ENCODE assay signal across 13 cellular contexts in the genomic region with DNA sequence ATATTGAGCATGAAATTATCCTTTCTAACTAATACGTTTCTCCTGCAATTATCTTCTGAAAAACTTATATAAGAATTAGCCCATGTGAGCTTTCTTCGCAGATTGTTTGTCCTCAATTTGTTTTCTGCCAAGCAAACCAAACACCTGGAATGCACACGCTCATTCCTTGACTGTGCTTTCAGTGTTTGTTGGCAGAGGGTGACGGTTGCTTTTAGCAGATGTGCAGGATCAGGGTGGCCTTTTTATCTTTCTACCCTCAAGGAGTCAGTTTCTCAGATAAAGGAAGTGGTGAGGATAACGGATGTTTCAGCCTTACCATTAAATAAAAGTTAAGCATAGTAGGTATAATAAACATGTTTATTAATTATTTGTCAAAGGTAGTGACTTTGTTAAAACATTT.
"Had no signal": no experiment of that assay in that cellular context is flagged by ENCODE, and none has a peak within 500 bp of the region (broad histone marks: within the 10 kb centered on the region; RNA-seq: fewer than 3 reads in every experiment).

No MANE protein-coding gene starts in this region.

- H3K9me3 ChIP-seq: adrenal gland, tibial artery, vagina had no signal

- H3K4me1 ChIP-seq: adrenal gland, tibial artery, vagina had no signal

- DNase-seq: activated CD4-positive, alpha-beta T cell treated with anti-CD3 and anti-CD28 coated beads, Interleukin-2, amount 10 ng/mL, durations not matched to agents 7 days and 5 days; activated naive CD4-positive, alpha-beta T cell treated with anti-CD3 and anti-CD28 coated beads, Interleukin-2, amount 50 U/mL, for 16 hours; activated T-cell treated with anti-CD3 and anti-CD28 coated beads, Interleukin-2, amount 50 U/mL, for 1 hour; adrenal gland; effector memory CD8-positive, alpha-beta T cell; hippocampal formation; left ventricle myocardium superior; mesendoderm; nephron progenitor cell; stimulated activated CD4-positive, alpha-beta T cell treated with anti-CD3 and anti-CD28 coated beads, Interleukin-4, amount 100 ng/mL, for 24 hours; T1000; tibial artery had no signal

- H3K27me3 ChIP-seq: adrenal gland, tibial artery, vagina had no signal

- H3K27ac ChIP-seq: adrenal gland, tibial artery, vagina had no signal

- H3K4me3 ChIP-seq: adrenal gland, tibial artery, vagina had no signal

- H3K36me3 ChIP-seq: adrenal gland, tibial artery, vagina had no signal
